In the genomic region with DNA sequence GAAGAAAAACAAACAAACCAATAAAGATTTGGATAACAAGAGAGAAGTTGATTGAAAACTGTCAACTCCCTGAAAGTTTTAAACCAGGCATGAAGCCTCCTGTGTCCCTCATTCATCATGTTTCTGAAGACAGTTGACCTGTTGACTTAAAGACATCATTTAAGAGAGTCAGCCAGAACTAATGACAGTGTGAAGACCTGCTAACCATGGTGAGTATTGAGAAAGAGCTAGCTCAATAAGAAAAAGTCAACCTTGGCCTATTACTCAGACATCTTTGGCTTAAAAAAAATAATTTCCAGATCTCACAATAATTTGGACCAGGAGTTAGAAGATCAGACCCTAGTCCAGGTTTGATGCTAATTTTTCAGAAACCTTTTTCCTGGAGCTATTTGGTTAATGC, we compare ENCODE assay signal across 26 cellular contexts. TPM values are rescaled to one million over a fixed set of nuclear protein-coding genes. Genes with fewer than 3 reads are reported as not detected.
DNase-seq lines count a peak whose midpoint lies in the region; ATAC-seq and TF ChIP-seq lines count a peak whose summit lies in the region.
"Had no signal": no experiment of that assay in that cellular context is flagged by ENCODE, and none has a peak within 500 bp of the region (broad histone marks: within the 10 kb centered on the region; RNA-seq: fewer than 3 reads in every experiment).

No MANE protein-coding gene starts in this region.

- TF ChIP-seq CTCF in heart right ventricle (IDR thresholded peaks at IDR 0.05) (no peak), esophagus muscularis mucosa (IDR thresholded peaks at IDR 0.05) (no peak)

- DNase-seq in heart right ventricle (no peak), cardiac septum (ENCODE audit: low spot score) (no peak), HCEC 1CT (peak; percentile 31), esophagus muscularis mucosa (ENCODE audit: extremely low spot score) (peak; percentile 19), renal cortical epithelial cell (ENCODE audit: low read depth) (peak; percentile 58), AML-193 (lab: John Stamatoyannopoulos, UW) (no peak), NCI-H2227 treated with DMSO at 0.1 percent for 48 hours (lab: John Stamatoyannopoulos, UW) (no peak), occipital lobe (lab: John Stamatoyannopoulos, UW) (no peak)
- DNase-seq: 8988T; ACHN; CD4-positive, CD25-positive, alpha-beta regulatory T cell; DMS153; GOT3; Kasumi-1; MV-4-11; NCI-H1105; NCI-H1436 treated with DMSO at 0.1 percent for 48 hours; NCI-H187 treated with DMSO at 0.1 percent for 48 hours; NCI-H446; NCI-H524 treated with DMSO at 0.1 percent for 48 hours; NCI-H774; PC-3 had no signal

- H3K9me3 ChIP-seq in heart right ventricle, result no peaks in the 10 kb centered on the region
- H3K9me3 ChIP-seq in esophagus muscularis mucosa, result no peaks in the 10 kb centered on the region
- H3K9me3 ChIP-seq: HAP-1, SJSA1 had no signal

- H3K4me1 ChIP-seq in heart right ventricle (peaks cover 5 to 55% (median 24%) of the 10 kb centered on the region in 9 donors), esophagus muscularis mucosa (peaks cover 4 to 26% (median 12%) of the 10 kb centered on the region in 4 donors)
- H3K4me1 ChIP-seq: BLaER1 had no signal

- H3K36me3 ChIP-seq in heart right ventricle (no peaks in the 10 kb centered on the region), esophagus muscularis mucosa (no peaks in the 10 kb centered on the region)
- H3K36me3 ChIP-seq: BLaER1, HAP-1, SJSA1 had no signal

- TF ChIP-seq POLR2A in esophagus muscularis mucosa (IDR thresholded peaks at IDR 0.05; ENCODE audit: low read depth), result no peak

- H3K27me3 ChIP-seq in heart right ventricle (no peaks in the 10 kb centered on the region), esophagus muscularis mucosa (no peaks in the 10 kb centered on the region)
- H3K27me3 ChIP-seq: BLaER1, SJSA1 had no signal

- ATAC-seq in heart right ventricle, result no peak
- ATAC-seq: PC-3 had no signal

- TF ChIP-seq EP300 in esophagus muscularis mucosa (IDR thresholded peaks at IDR 0.05), result no peak

- intact Hi-C loops in heart right ventricle (cut with DNase I), result loop anchor here in 3 of 10 donors (5.0 kb wide), 2 partner anchors 34 to 44 kb away; a partner anchor contains a TSS
- intact Hi-C loops in cardiac septum (cut with DNase I), result loop anchor here (5.0 kb wide), 1 partner anchor 34 kb away; no protein-coding TSS in a partner anchor
- intact Hi-C loops in esophagus muscularis mucosa (cut with DNase I), result no loop called here

- H3K4me3 ChIP-seq in heart right ventricle (peak overlapping the region in 4 of 10 donors; percentile 25 to 44 (median 28)), esophagus muscularis mucosa (no peak overlapping the region)
- H3K4me3 ChIP-seq: BLaER1, HAP-1, SJSA1 had no signal

- peak overlapping the region in 7 of 10 donors; percentile 5 to 77 (median 52) for H3K27ac ChIP-seq in heart right ventricle
- H3K27ac ChIP-seq in esophagus muscularis mucosa (replicated peaks in 1 of 4), result no peak overlapping the region
- H3K27ac ChIP-seq: BLaER1, HL-60, SJSA1 had no signal

RNA-seq across cellular contexts. Expression of a gene that starts 45.3 kb away (rescaled TPM):
- total RNA-seq in heart right ventricle (1,000 to 10,000 TPM; 1,390 to 8,287 (median 4,440) TPM), cardiac septum (8,251 TPM), esophagus muscularis mucosa (under 1 TPM in 1 of 4 donors, not detected in 3; 0.83 TPM), renal cortical epithelial cell (12.6 and 123 TPM in 2 replicates), occipital lobe (not detected)
- polyA plus RNA-seq in heart right ventricle, result 1,000 to 10,000 TPM; 2,052 to 6,963 TPM
- total RNA-seq: CD4-positive, CD25-positive, alpha-beta regulatory T cell had no signal
- polyA plus RNA-seq: CD4-positive, CD25-positive, alpha-beta regulatory T cell had no signal

Comparison
In these comparisons a context has a peak if more than half of its experiments do, and no peak if none do; other contexts are left out.
1. DNase-seq: peak in HCEC 1CT (single experiment), esophagus muscularis mucosa (single experiment) and renal cortical epithelial cell (single experiment); none in heart right ventricle (0 of 2), cardiac septum (single experiment), AML-193 (0 of 2), NCI-H2227 treated with DMSO at 0.1 percent for 48 hours (single experiment) and occipital lobe (single experiment).
2. H3K27ac ChIP-seq: peak in heart right ventricle (7 of 10); none in esophagus muscularis mucosa (0 of 4).
3. RNA of a gene that starts 45.3 kb away (total RNA-seq): 8,251 TPM in cardiac septum (single experiment) and 1,390 to 8,287 TPM in heart right ventricle; 12.6 to 123 TPM in renal cortical epithelial cell, 0.83 TPM in esophagus muscularis mucosa and not detected in occipital lobe (single experiment); every median in the first group is over 10 times any median in the second.